ENCODE assay signal across 14 cellular contexts in genomic region chr10:60534791-60535389, GRCh38.
A peak's percentile ranks its signal among the peaks of the same experiment; 100 is the strongest.
DNase-seq lines count a peak whose midpoint lies in the region; ATAC-seq lines count a peak whose summit lies in the region.
"Had no signal": no experiment of that assay in that cellular context is flagged by ENCODE, and none has a peak within 500 bp of the region (broad histone marks: within the 10 kb centered on the region; RNA-seq: fewer than 3 reads in every experiment).

No MANE protein-coding gene starts in this region.

- in situ Hi-C loops in KBM-7 (cut with MboI; ENCODE audit: low pct_unique_long_range_greater_than_20kb, low sequenced_read_pairs): no loop called here

- ATAC-seq in GM18508 (IDR thresholded peaks at IDR 0.05; ENCODE audit: insufficient read depth, unreplicated experiment) (peak; percentile 49), GM21390 (IDR thresholded peaks at IDR 0.05; ENCODE audit: unreplicated experiment) (peak; percentile 49), HG03442 (IDR thresholded peaks at IDR 0.05; ENCODE audit: unreplicated experiment) (peak; percentile 64), aorta (ENCODE audit: low FRiP score) (no peak)
- peak; percentile 48 for ATAC-seq in effector memory CD8-positive, alpha-beta T cell (replicated peaks)
- ATAC-seq: lower lobe of right lung had no signal

- H3K27me3 Mint-ChIP-seq in effector memory CD8-positive, alpha-beta T cell: no peaks in the 10 kb centered on the region
- H3K27me3 Mint-ChIP-seq: activated CD4-positive, alpha-beta T cell treated with anti-CD3 and anti-CD28 coated beads, Interleukin-2, amount 10 ng/mL, durations not matched to agents 24 days and 14 days had no signal

- peaks cover 7 to 22% of the 10 kb centered on the region in 2 donors for H3K4me1 Mint-ChIP-seq in effector memory CD8-positive, alpha-beta T cell (ENCODE audit: low read depth in 2 of 2)

- no peak overlapping the region for H3K4me3 ChIP-seq in aorta (ENCODE audit: low read length in 2 of 2)
- H3K4me3 ChIP-seq: lower lobe of right lung had no signal

- H3K9me3 ChIP-seq in aorta (ENCODE audit: control insufficient read depth, low read length): no peaks in the 10 kb centered on the region
- H3K9me3 ChIP-seq: lower lobe of right lung had no signal

- WGBS in aorta, 2 donors: 44 to 49% methylated on average over 4 of the region's 4 CpGs

- no peak overlapping the region for H3K27ac Mint-ChIP-seq in effector memory CD8-positive, alpha-beta T cell
- H3K27ac Mint-ChIP-seq: activated CD4-positive, alpha-beta T cell treated with anti-CD3 and anti-CD28 coated beads, Interleukin-2, amount 10 ng/mL, durations not matched to agents 24 days and 14 days had no signal

- no peaks in the 10 kb centered on the region for H3K36me3 Mint-ChIP-seq in effector memory CD8-positive, alpha-beta T cell (ENCODE audit: insufficient read depth)

- intact Hi-C loops in aorta (cut with DNase I): no loop called here

- H3K36me3 ChIP-seq in aorta (ENCODE audit: control insufficient read depth in 1 of 2, insufficient read depth in 2 of 2, low read length in 1 of 2): no peaks in the 10 kb centered on the region
- H3K36me3 ChIP-seq: lower lobe of right lung had no signal

- H3K9me3 Mint-ChIP-seq in effector memory CD8-positive, alpha-beta T cell: no peaks in the 10 kb centered on the region

- H3K4me3 Mint-ChIP-seq in effector memory CD8-positive, alpha-beta T cell: peak overlapping the region in 1 of 2 donors; percentile 15
- H3K4me3 Mint-ChIP-seq: activated CD4-positive, alpha-beta T cell treated with anti-CD3 and anti-CD28 coated beads, Interleukin-2, amount 10 ng/mL, durations not matched to agents 24 days and 14 days had no signal

- no peak for DNase-seq in effector memory CD8-positive, alpha-beta T cell
- DNase-seq in KBM-7 (no peak), germinal center (ENCODE audit: low spot score) (no peak), COLO829 (ENCODE audit: low spot score) (no peak), aorta (no peak)
- DNase-seq: activated CD4-positive, alpha-beta T cell treated with anti-CD3 and anti-CD28 coated beads, Interleukin-2, amount 10 ng/mL, durations not matched to agents 24 days and 14 days; activated effector memory CD4-positive, alpha-beta T cell treated with anti-CD3 and anti-CD28 coated beads, Interleukin-2, amount 50 U/mL, for 16 hours; effector CD4-positive, alpha-beta T cell; GDM1; lower lobe of right lung; NCI-H526 had no signal

- peaks cover 0 to 1% of the 10 kb centered on the region in 2 donors for H3K27me3 ChIP-seq in aorta (ENCODE audit: control insufficient read depth in 1 of 2, insufficient read depth in 2 of 2, low read length in 1 of 2)

- peaks cover 0 to under 1% of the 10 kb centered on the region in 2 donors for H3K4me1 ChIP-seq in aorta (ENCODE audit: control insufficient read depth in 1 of 2, insufficient read depth in 2 of 2, low read length in 2 of 2)

- no peak overlapping the region for H3K27ac ChIP-seq in aorta (ENCODE audit: low read depth in 1 of 2, low read length in 2 of 2)
- H3K27ac ChIP-seq: lower lobe of right lung had no signal
